Comparison of ENCODE assay signal across 8 cellular contexts in genomic region chr16:3095869-3096268, GRCh38. TPM values are rescaled to one million over a fixed set of nuclear protein-coding genes. Genes with fewer than 3 reads are reported as not detected.
DNase-seq lines count a peak whose midpoint lies in the region; ATAC-seq, FAIRE-seq and TF ChIP-seq lines count a peak whose summit lies in the region.

No MANE protein-coding gene starts in this region.

- peaks cover 29% of the 10 kb centered on the region for H3K27me3 ChIP-seq in transverse colon

- ATAC-seq in GM18861 (IDR thresholded peaks at IDR 0.05; ENCODE audit: unreplicated experiment), result peak; percentile 58
- peak; percentile 68 for ATAC-seq in activated CD4-positive, alpha-beta T cell treated with anti-CD3 and anti-CD28 coated beads for 36 hours

- no peak for TF ChIP-seq EP300 in transverse colon (IDR thresholded peaks at IDR 0.05; ENCODE audit: low read depth)

- H3K27ac ChIP-seq in 22Rv1 (no peak overlapping the region), transverse colon (no peak overlapping the region)

- WGBS in transverse colon (ENCODE audit: low coverage in 1 of 2), 2 donors, result 24% methylated on average over 4 of the region's 4 CpGs; no CpG with 5 or more reads in 1 of the 2 donors

- no peaks in the 10 kb centered on the region for H3K36me3 Mint-ChIP-seq in activated CD4-positive, alpha-beta T cell treated with anti-CD3 and anti-CD28 coated beads for 36 hours (ENCODE audit: low read depth)

- DNase-seq in HUDEP-2 (lab: John Stamatoyannopoulos, UW; ENCODE audit: unreplicated experiment in 76 of 76), result peak in 52 of 76 experiments; percentile 6 to 68 (median 34)
- DNase-seq in activated CD4-positive, alpha-beta T cell treated with anti-CD3 and anti-CD28 coated beads for 36 hours, result peak; percentile 82
- no peak for DNase-seq in fibroblast of villous mesenchyme (ENCODE audit: low read depth)
- DNase-seq in transverse colon, result peak; percentile 51
- no peak for DNase-seq in kidney glomerular epithelial cell (lab: John Stamatoyannopoulos, UW)
- no peak for DNase-seq in urothelium cell line (ENCODE audit: low spot score)

- no peaks in the 10 kb centered on the region for H3K9me3 Mint-ChIP-seq in activated CD4-positive, alpha-beta T cell treated with anti-CD3 and anti-CD28 coated beads for 36 hours (ENCODE audit: low read depth)

- no peaks in the 10 kb centered on the region for H3K9me3 ChIP-seq in transverse colon

- H3K27me3 Mint-ChIP-seq in activated CD4-positive, alpha-beta T cell treated with anti-CD3 and anti-CD28 coated beads for 36 hours, result no peaks in the 10 kb centered on the region

- H3K4me3 ChIP-seq in fibroblast of villous mesenchyme (ENCODE audit: low read depth, low read length) (no peak overlapping the region), transverse colon (no peak overlapping the region)

- CTCF ChIA-PET in activated CD4-positive, alpha-beta T cell treated with anti-CD3 and anti-CD28 coated beads for 36 hours (lab: Charles Lee), result interaction anchor here (0.6 to 9.4 kb wide), 15 partner anchors 14 to 76 kb away, joined by 3 to 125 read pairs (median 4); partner anchors contain the start of gene ZNF213

- H3K4me1 Mint-ChIP-seq in activated CD4-positive, alpha-beta T cell treated with anti-CD3 and anti-CD28 coated beads for 36 hours, result peaks cover 41% of the 10 kb centered on the region

- no peak overlapping the region for H3K27ac Mint-ChIP-seq in activated CD4-positive, alpha-beta T cell treated with anti-CD3 and anti-CD28 coated beads for 36 hours

- H3K4me1 ChIP-seq in transverse colon, result peaks cover 4 to 15% (median 8%) of the 10 kb centered on the region in 4 donors

- no peak for FAIRE-seq in urothelium cell line (lab: Jason Lieb, UNC)

- TF ChIP-seq POLR2A in transverse colon (IDR thresholded peaks at IDR 0.05), result no peak

- H3K36me3 ChIP-seq in transverse colon, result no peaks in the 10 kb centered on the region

- H3K4me3 Mint-ChIP-seq in activated CD4-positive, alpha-beta T cell treated with anti-CD3 and anti-CD28 coated beads for 36 hours, result no peak overlapping the region

- in situ Hi-C loops in transverse colon (cut with MboI; ENCODE audit: low pct_ligation_motif_present in 1 of 4, low pct_unique_long_range_greater_than_20kb in 1 of 4, low sequenced_read_pairs in 3 of 4), result no loop called here

- intact Hi-C loops in activated CD4-positive, alpha-beta T cell treated with anti-CD3 and anti-CD28 coated beads for 36 hours (cut with DNase I, micrococcal nuclease), result loop anchor here (1.0 to 5.0 kb wide), 3 partner anchors 28 to 71 kb away; no protein-coding TSS in a partner anchor
- intact Hi-C loops in transverse colon (cut with DNase I; ENCODE audit: low total_unique reads), result no loop called here

- TF ChIP-seq CTCF in 22Rv1 (IDR thresholded peaks at IDR 0.05) (peak; percentile 23; the same call in 1 of the 2 replicates), fibroblast of villous mesenchyme (IDR thresholded peaks at IDR 0.05; ENCODE audit: insufficient read depth, low read depth, low read length) (peak; percentile 39), transverse colon (IDR thresholded peaks at IDR 0.05) (peak in 4 of 5 experiments; percentile 19 to 40 (median 26))

- POLR2A ChIA-PET in activated CD4-positive, alpha-beta T cell treated with anti-CD3 and anti-CD28 coated beads for 36 hours (lab: Charles Lee), result interaction anchor here (0.7 to 1.5 kb wide), 4 partner anchors 9 to 54 kb away, joined by 3 to 6 read pairs (median 5); no protein-coding TSS in a partner anchor

RNA-seq across cellular contexts. Expression of gene ZSCAN10, which starts 3.2 kb away (rescaled TPM):
- total RNA-seq in activated CD4-positive, alpha-beta T cell treated with anti-CD3 and anti-CD28 coated beads for 36 hours, result under 1 TPM; 0.11 to 0.30 TPM
- under 0.01 TPM in 1 of 2 replicates, not detected in the other for total RNA-seq in fibroblast of villous mesenchyme
- total RNA-seq in transverse colon, result not detected

RNA-seq across cellular contexts. Expression of gene ZNF205, which starts 16.5 kb away (rescaled TPM):
- total RNA-seq in activated CD4-positive, alpha-beta T cell treated with anti-CD3 and anti-CD28 coated beads for 36 hours, result under 1 TPM; 0.21 to 0.32 TPM
- total RNA-seq in fibroblast of villous mesenchyme, result 14.2 and 18.4 TPM in 2 replicates
- total RNA-seq in transverse colon, result 10 to 100 TPM in 3 of 4 donors, 1 to 10 TPM in 1; 5.2 to 16.3 (median 15.5) TPM

RNA-seq across cellular contexts. Expression of gene IL32, which starts 30.4 kb away (rescaled TPM):
- 1,000 to 10,000 TPM; 1,864 to 2,360 TPM for total RNA-seq in activated CD4-positive, alpha-beta T cell treated with anti-CD3 and anti-CD28 coated beads for 36 hours
- total RNA-seq in fibroblast of villous mesenchyme (12.6 and 25.0 TPM in 2 replicates), transverse colon (100 to 1,000 TPM in 3 of 4 donors, 10 to 100 TPM in 1; 21.9 to 720 (median 492) TPM)

RNA-seq across cellular contexts. Expression of gene ZNF213, which starts 39.0 kb away (rescaled TPM):
- 1 to 10 TPM; 7.6 to 8.3 TPM for total RNA-seq in activated CD4-positive, alpha-beta T cell treated with anti-CD3 and anti-CD28 coated beads for 36 hours
- total RNA-seq in fibroblast of villous mesenchyme, result 3.5 and 5.5 TPM in 2 replicates
- total RNA-seq in transverse colon, result 10 to 100 TPM; 12.1 to 64.3 (median 16.1) TPM

RNA-seq across cellular contexts. Expression of gene MMP25, which starts 49.5 kb away (rescaled TPM):
- total RNA-seq in activated CD4-positive, alpha-beta T cell treated with anti-CD3 and anti-CD28 coated beads for 36 hours, result under 1 TPM; 0.55 to 0.91 TPM
- under 0.01 TPM in 1 of 2 replicates, not detected in the other for total RNA-seq in fibroblast of villous mesenchyme
- 1 to 10 TPM in 3 of 4 donors, not detected in 1; 1.6 to 9.4 (median 1.8) TPM for total RNA-seq in transverse colon

Comparison
In these comparisons a context has a peak if more than half of its experiments do, and no peak if none do; other contexts are left out.
1. DNase-seq: peak in HUDEP-2 (52 of 76), activated CD4-positive, alpha-beta T cell treated with anti-CD3 and anti-CD28 coated beads for 36 hours (single experiment) and transverse colon (single experiment); none in fibroblast of villous mesenchyme (single experiment), kidney glomerular epithelial cell (single experiment) and urothelium cell line (single experiment).
2. RNA of gene ZNF205, which starts 16.5 kb away (total RNA-seq): 5.2 to 16.3 TPM in transverse colon and 14.2 to 18.4 TPM in fibroblast of villous mesenchyme; 0.21 to 0.32 TPM in activated CD4-positive, alpha-beta T cell treated with anti-CD3 and anti-CD28 coated beads for 36 hours; every median in the first group is over 4 times any median in the second.
3. Peak in every context shown above with its lines, with median percentiles within 50 percentile points of each other: CTCF ChIP-seq.